Comparison of ENCODE assay signal across 15 cellular contexts in the genomic region with DNA sequence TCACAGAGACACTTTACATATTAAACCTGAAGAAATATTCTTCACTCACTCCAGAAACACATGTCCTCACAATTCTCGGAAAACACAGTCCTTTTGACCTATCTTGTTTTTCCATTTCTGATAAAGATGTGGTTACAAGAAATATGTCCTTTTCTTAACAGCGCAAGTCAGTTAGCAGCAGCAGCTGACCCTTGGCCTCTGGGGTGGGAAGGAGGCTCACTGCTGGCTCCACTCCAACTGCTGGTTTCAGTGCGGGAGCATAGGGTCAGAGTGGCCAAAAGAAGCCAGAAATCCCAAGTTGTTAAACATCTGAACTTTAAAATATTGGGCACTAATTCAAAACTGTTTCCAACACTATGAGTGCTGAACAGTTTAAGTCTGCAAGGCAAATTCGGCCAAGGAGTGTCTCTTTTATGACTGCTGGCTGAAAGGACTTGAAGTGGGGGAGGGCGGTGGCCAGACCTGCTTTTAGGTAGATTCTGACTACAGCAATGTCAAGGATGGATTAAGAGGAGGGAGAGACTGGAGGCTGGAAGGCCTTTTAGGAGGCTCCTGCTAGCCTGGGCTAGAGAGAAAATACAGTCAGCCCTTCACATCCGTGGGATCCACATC. TPM values are rescaled to one million over a fixed set of nuclear protein-coding genes. Genes with fewer than 3 reads are reported as not detected.
DNase-seq lines count a peak whose midpoint lies in the region; ATAC-seq and TF ChIP-seq lines count a peak whose summit lies in the region.
"Had no signal": no experiment of that assay in that cellular context is flagged by ENCODE, and none has a peak within 500 bp of the region (broad histone marks: within the 10 kb centered on the region; RNA-seq: fewer than 3 reads in every experiment).

No MANE protein-coding gene starts in this region.

- TF ChIP-seq POLR2A in lower leg skin (IDR thresholded peaks at IDR 0.05): no peak

- no peak overlapping the region for H3K4me2 ChIP-seq in mammary epithelial cell (ENCODE audit: insufficient read depth, low read depth, low read length)

- TF ChIP-seq CTCF in MCF 10A (IDR thresholded peaks at IDR 0.05; ENCODE audit: unreplicated experiment): no peak
- TF ChIP-seq CTCF in mammary epithelial cell (conservative IDR thresholded peaks at IDR 0.05 in 1 of 2, IDR thresholded peaks at IDR 0.05 in 1 of 2; ENCODE audit: extremely low read depth in 1 of 2, insufficient read depth in 1 of 2, low read depth in 1 of 2, low read length in 2 of 2): no peak
- TF ChIP-seq CTCF in cardiac muscle cell (IDR thresholded peaks at IDR 0.05; ENCODE audit: low read depth, low read length): no peak
- no peak for TF ChIP-seq CTCF in neural crest cell (conservative IDR thresholded peaks at IDR 0.05)
- TF ChIP-seq CTCF in lower leg skin (IDR thresholded peaks at IDR 0.05): no peak

- H3K4me3 ChIP-seq in mammary epithelial cell (replicated peaks in 1 of 3; ENCODE audit: insufficient read depth in 1 of 3, low read depth in 2 of 3, low read length in 3 of 3): no peak overlapping the region
- H3K4me3 ChIP-seq in cardiac muscle cell: no peak overlapping the region
- H3K4me3 ChIP-seq in aorta (ENCODE audit: low read length in 2 of 2): no peak overlapping the region
- no peak overlapping the region for H3K4me3 ChIP-seq in lower leg skin (ENCODE audit: low read depth, poor library complexity, severe bottlenecking)
- H3K4me3 ChIP-seq: skin epidermis, tibial artery had no signal

- H3K9me3 ChIP-seq in mammary epithelial cell (replicated peaks; ENCODE audit: insufficient read depth, low read length) (no peaks in the 10 kb centered on the region), cardiac muscle cell (ENCODE audit: low read depth) (no peaks in the 10 kb centered on the region), aorta (ENCODE audit: control insufficient read depth, low read length) (no peaks in the 10 kb centered on the region)
- H3K9me3 ChIP-seq: tibial artery had no signal

- CTCF ChIA-PET in MCF 10A (lab: Yijun Ruan, JAX): interaction anchor here (13.1 kb wide), 1 partner anchor 57 kb away, joined by 371 read pairs; no protein-coding TSS in a partner anchor
- CTCF ChIA-PET in mammary epithelial cell (lab: Charles Lee; ENCODE audit: low non-redundant PET): no interaction called here

- H3K27ac ChIP-seq in mammary epithelial cell (ENCODE audit: insufficient read depth, low read depth, low read length): no peak overlapping the region
- H3K27ac ChIP-seq in cardiac muscle cell: peak overlapping the region; percentile 73
- no peak overlapping the region for H3K27ac ChIP-seq in aorta (ENCODE audit: low read depth in 1 of 2, low read length in 2 of 2)
- H3K27ac ChIP-seq: tibial artery had no signal

- POLR2A ChIA-PET in MCF 10A (lab: Yijun Ruan, JAX): interaction anchor here (1.8 kb wide), 1 partner anchor 14 kb away, joined by 4 read pairs; no protein-coding TSS in a partner anchor

- no peaks in the 10 kb centered on the region for H3K9me3 Mint-ChIP-seq in MCF 10A (ENCODE audit: unreplicated experiment)
- no peaks in the 10 kb centered on the region for H3K9me3 Mint-ChIP-seq in neural crest cell
- H3K9me3 Mint-ChIP-seq: central memory CD8-positive, alpha-beta T cell had no signal

- DNase-seq in MCF 10A (ENCODE audit: unreplicated experiment) (no peak), mammary epithelial cell (no peak), cardiac muscle cell (ENCODE audit: low read depth in 1 of 2, low spot score in 1 of 2) (peak; percentile 35 to 93), neural crest cell (ENCODE audit: low read depth, low spot score) (no peak), aorta (peak; percentile 62 to 84), DMS79 treated with DMSO at 0.1 percent for 48 hours (lab: John Stamatoyannopoulos, UW) (no peak), lower leg skin (ENCODE audit: low spot score in 2 of 2) (no peak)
- DNase-seq: activated effector memory CD4-positive, alpha-beta T cell treated with anti-CD3 and anti-CD28 coated beads, Interleukin-2, amount 50 U/mL, for 16 hours; Karpas-422; NCI-H2029; SW 1271 had no signal

- H3K27ac Mint-ChIP-seq in MCF 10A (ENCODE audit: low read depth, unreplicated experiment): peak overlapping the region; percentile 22
- H3K27ac Mint-ChIP-seq in neural crest cell (ENCODE audit: unreplicated experiment): peak overlapping the region; percentile 15

- H3K27me3 Mint-ChIP-seq in MCF 10A (ENCODE audit: insufficient read depth, unreplicated experiment) (no peaks in the 10 kb centered on the region), neural crest cell (ENCODE audit: low read depth) (no peaks in the 10 kb centered on the region)
- H3K27me3 Mint-ChIP-seq: central memory CD8-positive, alpha-beta T cell had no signal

- BruUV-seq in MCF 10A (replicated peaks; lab: Mats Ljungman, UMichigan): no TSS peak
- BruUV-seq in mammary epithelial cell (replicated peaks; lab: Mats Ljungman, UMichigan): no TSS peak

- in situ Hi-C loops in mammary epithelial cell (cut with MboI; ENCODE audit: low sequenced_read_pairs in 2 of 2): no loop called here

- intact Hi-C loops in MCF 10A (cut with micrococcal nuclease) (no loop called here), mammary epithelial cell (cut with micrococcal nuclease) (no loop called here), aorta (cut with DNase I) (no loop called here), lower leg skin (cut with DNase I; ENCODE audit: low total_unique reads) (no loop called here)

- H3K36me3 ChIP-seq in mammary epithelial cell (ENCODE audit: insufficient read depth, low read length): no peaks in the 10 kb centered on the region
- H3K36me3 ChIP-seq in cardiac muscle cell: peaks cover 11% of the 10 kb centered on the region
- H3K36me3 ChIP-seq in aorta (ENCODE audit: control insufficient read depth in 1 of 2, insufficient read depth in 2 of 2, low read length in 1 of 2): peaks cover 0 to 2% of the 10 kb centered on the region in 2 donors

- no peaks in the 10 kb centered on the region for H3K27me3 ChIP-seq in mammary epithelial cell (ENCODE audit: insufficient read depth, low read length)
- no peaks in the 10 kb centered on the region for H3K27me3 ChIP-seq in cardiac muscle cell
- no peaks in the 10 kb centered on the region for H3K27me3 ChIP-seq in aorta (ENCODE audit: control insufficient read depth in 1 of 2, insufficient read depth in 2 of 2, low read length in 1 of 2)
- H3K27me3 ChIP-seq: tibial artery had no signal

- H3K4me1 ChIP-seq in mammary epithelial cell (ENCODE audit: insufficient read depth, low read length) (peaks cover 26% of the 10 kb centered on the region), cardiac muscle cell (ENCODE audit: low read depth) (peaks cover 29% of the 10 kb centered on the region), aorta (ENCODE audit: control insufficient read depth in 1 of 2, insufficient read depth in 2 of 2, low read length in 2 of 2) (no peaks in the 10 kb centered on the region)

- ATAC-seq in aorta (ENCODE audit: low FRiP score) (no peak), HG03571 (IDR thresholded peaks at IDR 0.05; ENCODE audit: unreplicated experiment) (no peak)

- H3K36me3 Mint-ChIP-seq in MCF 10A (ENCODE audit: insufficient read depth, unreplicated experiment) (peaks cover 20% of the 10 kb centered on the region), neural crest cell (ENCODE audit: low read depth) (no peaks in the 10 kb centered on the region)

- WGBS in mammary epithelial cell (ENCODE audit: low coverage, missing lambda C conversion rate): 89% methylated on average over 6 of the region's 6 CpGs
- WGBS in aorta, 2 donors: 68 to 73% methylated on average over 6 of the region's 6 CpGs
- 59 to 64% methylated on average over 6 of the region's 6 CpGs for WGBS in lower leg skin, 2 donors

- no peak overlapping the region for H3K9ac ChIP-seq in mammary epithelial cell (ENCODE audit: insufficient read depth, low read length)

- no peaks in the 10 kb centered on the region for H3K79me2 ChIP-seq in mammary epithelial cell (ENCODE audit: insufficient read depth, low read length)

- H3K4me3 Mint-ChIP-seq in MCF 10A (ENCODE audit: unreplicated experiment) (no peak overlapping the region), neural crest cell (no peak overlapping the region)
- H3K4me3 Mint-ChIP-seq: central memory CD8-positive, alpha-beta T cell had no signal

- H2AFZ ChIP-seq in mammary epithelial cell (ENCODE audit: low read depth, low read length): no peak overlapping the region

- H3K4me1 Mint-ChIP-seq in MCF 10A (ENCODE audit: insufficient read depth, unreplicated experiment) (peaks cover 18% of the 10 kb centered on the region), neural crest cell (peaks cover 31% of the 10 kb centered on the region)
- H3K4me1 Mint-ChIP-seq: central memory CD8-positive, alpha-beta T cell had no signal

- dilution Hi-C loops in mammary epithelial cell (cut with HindIII; ENCODE audit: low sequenced_read_pairs): no loop called here

- H4K20me1 ChIP-seq in mammary epithelial cell (ENCODE audit: insufficient read depth, low read length): no peaks in the 10 kb centered on the region

RNA-seq across cellular contexts. Expression of a gene that starts 12.3 kb away (rescaled TPM):
- total RNA-seq in MCF 10A (2022): 118 and 138 TPM in 2 replicates
- 10 to 100 TPM; 27.3 to 90.7 TPM for total RNA-seq in mammary epithelial cell
- 84.8 TPM for polyA plus RNA-seq in mammary epithelial cell
- 233 TPM for polyA minus RNA-seq in mammary epithelial cell
- 38.9 and 48.5 TPM in 2 replicates for total RNA-seq in cardiac muscle cell
- polyA plus RNA-seq in cardiac muscle cell: 46.9 and 66.3 TPM in 2 replicates
- total RNA-seq in neural crest cell: 54.0 and 55.2 TPM in 2 replicates
- total RNA-seq in aorta: 100 to 1,000 TPM in 1 of 2 donors, 10 to 100 TPM in 1; 96.4 to 106 TPM
- 10 to 100 TPM; 30.2 to 93.3 TPM for polyA plus RNA-seq in aorta
- 10 to 100 TPM; 30.3 to 43.9 (median 32.0) TPM for total RNA-seq in lower leg skin

RNA-seq across cellular contexts. Expression of a gene that starts 31.0 kb away (rescaled TPM):
- total RNA-seq in MCF 10A (2022) (18.9 and 22.7 TPM in 2 replicates), mammary epithelial cell (10 to 100 TPM; 24.2 to 42.7 TPM), cardiac muscle cell (52.0 and 52.5 TPM in 2 replicates), neural crest cell (67.2 and 67.7 TPM in 2 replicates), aorta (10 to 100 TPM; 14.3 to 15.0 TPM), lower leg skin (10 to 100 TPM in 3 of 4 donors, 1 to 10 TPM in 1; 9.4 to 17.0 (median 16.4) TPM)
- polyA plus RNA-seq in mammary epithelial cell (28.2 TPM), cardiac muscle cell (67.0 and 77.7 TPM in 2 replicates), aorta (10 to 100 TPM; 11.5 to 16.7 TPM)
- 60.2 TPM for polyA minus RNA-seq in mammary epithelial cell

RNA-seq across cellular contexts. Expression of a gene that starts 50.0 kb away (rescaled TPM):
- total RNA-seq in MCF 10A (2022): 18.0 and 26.0 TPM in 2 replicates
- total RNA-seq in mammary epithelial cell: 10 to 100 TPM; 10.2 to 25.0 TPM
- 12.3 TPM for polyA plus RNA-seq in mammary epithelial cell
- 25.1 TPM for polyA minus RNA-seq in mammary epithelial cell
- total RNA-seq in cardiac muscle cell: 75.9 and 143 TPM in 2 replicates
- polyA plus RNA-seq in cardiac muscle cell: 212 TPM in 2 replicates
- 16.3 and 17.5 TPM in 2 replicates for total RNA-seq in neural crest cell
- total RNA-seq in aorta: 10 to 100 TPM; 15.9 to 16.1 TPM
- 10 to 100 TPM in 1 of 2 donors, 1 to 10 TPM in 1; 7.9 to 26.7 TPM for polyA plus RNA-seq in aorta
- total RNA-seq in lower leg skin: 10 to 100 TPM; 23.8 to 63.6 (median 35.7) TPM

RNA-seq across cellular contexts. Expression of a gene that starts 51.0 kb away (rescaled TPM):
- total RNA-seq in MCF 10A (2022) (257 and 340 TPM in 2 replicates), mammary epithelial cell (100 to 1,000 TPM; 121 to 313 TPM), cardiac muscle cell (289 and 303 TPM in 2 replicates), neural crest cell (232 and 236 TPM in 2 replicates), aorta (100 to 1,000 TPM; 219 to 260 TPM), lower leg skin (100 to 1,000 TPM; 144 to 236 (median 195) TPM)
- polyA plus RNA-seq in mammary epithelial cell (898 TPM), cardiac muscle cell (768 and 779 TPM in 2 replicates), aorta (100 to 1,000 TPM; 531 to 750 TPM)
- polyA minus RNA-seq in mammary epithelial cell: 153 TPM

RNA-seq across cellular contexts. Expression of a gene that starts 58.0 kb away (rescaled TPM):
- total RNA-seq in MCF 10A (2022): 0.20 and 0.21 TPM in 2 replicates
- total RNA-seq in mammary epithelial cell: 1 to 10 TPM in 1 of 2 donors, under 1 TPM in 1; 0.80 to 1.5 TPM
- 0.17 TPM for polyA plus RNA-seq in mammary epithelial cell
- polyA minus RNA-seq in mammary epithelial cell: not detected
- total RNA-seq in cardiac muscle cell: 18.5 and 20.2 TPM in 2 replicates
- 12.2 and 15.6 TPM in 2 replicates for polyA plus RNA-seq in cardiac muscle cell
- 22.6 and 24.1 TPM in 2 replicates for total RNA-seq in neural crest cell
- 100 to 1,000 TPM; 180 to 200 TPM for total RNA-seq in aorta
- 100 to 1,000 TPM in 1 of 2 donors, 10 to 100 TPM in 1; 50.0 to 249 TPM for polyA plus RNA-seq in aorta
- total RNA-seq in lower leg skin: 10 to 100 TPM in 1 of 4 donors, 1 to 10 TPM in 3; 3.6 to 17.9 (median 7.9) TPM

Comparison
In these comparisons a context has a peak if more than half of its experiments do, and no peak if none do; other contexts are left out.
1. DNase-seq: peak in cardiac muscle cell (2 of 2) and aorta (2 of 2); none in MCF 10A (single experiment), mammary epithelial cell (single experiment), neural crest cell (single experiment), DMS79 treated with DMSO at 0.1 percent for 48 hours (single experiment) and lower leg skin (0 of 2).